13 cellular contexts compared by ENCODE assay signal in genomic region chr9:69582018-69582417, GRCh38.
"Had no signal": no experiment of that assay in that cellular context is flagged by ENCODE, and none has a peak within 500 bp of the region (broad histone marks: within the 10 kb centered on the region; RNA-seq: fewer than 3 reads in every experiment).

No MANE protein-coding gene starts in this region.

- ATAC-seq: activated CD8-positive, alpha-beta T cell treated with anti-CD3 and anti-CD28 coated beads, Interleukin-2, amount 10 ng/mL, durations not matched to agents 7 days and 5 days; stimulated activated naive CD8-positive, alpha-beta T cell treated with anti-CD3 and anti-CD28 coated beads, Interleukin-15, Interleukin-2, amounts not matched to agents 100 U/mL and 50 U/mL, for 24 hours had no signal

- H3K27me3 ChIP-seq: esophagus squamous epithelium had no signal

- H3K27ac ChIP-seq: esophagus squamous epithelium, prostate gland had no signal

- DNase-seq: activated CD4-positive, alpha-beta T cell treated with anti-CD3 and anti-CD28 coated beads, Interleukin-2, amount 10 ng/mL, durations not matched to agents 24 days and 14 days; activated CD4-positive, CD25-positive, alpha-beta regulatory T cell; activated CD8-positive, alpha-beta memory T cell treated with anti-CD3 and anti-CD28 coated beads, Interleukin-2, amount 50 U/mL, for 4 hours; activated CD8-positive, alpha-beta T cell treated with anti-CD3 and anti-CD28 coated beads, Interleukin-2, amount 10 ng/mL, durations not matched to agents 7 days and 5 days; activated gamma-delta T cell; activated T-cell treated with anti-CD3 and anti-CD28 coated beads, Interleukin-2, amount 50 U/mL, for 48 hours; amniotic stem cell; esophagus squamous epithelium; stimulated activated CD4-positive, alpha-beta T cell treated with anti-CD3 and anti-CD28 coated beads, Interleukin-4, amount 100 ng/mL, for 4 hours; stimulated activated CD8-positive, alpha-beta memory T cell treated with anti-CD3 and anti-CD28 coated beads, Interleukin-4, amount 100 ng/mL, for 48 hours; stimulated activated naive CD8-positive, alpha-beta T cell treated with anti-CD3 and anti-CD28 coated beads, Interleukin-15, Interleukin-2, amounts not matched to agents 100 U/mL and 50 U/mL, for 24 hours; trophoblast cell had no signal

- H3K4me3 ChIP-seq: esophagus squamous epithelium, prostate gland had no signal

- H3K9me3 ChIP-seq: esophagus squamous epithelium, prostate gland had no signal

- H3K36me3 ChIP-seq: esophagus squamous epithelium, prostate gland had no signal

- H3K4me1 ChIP-seq: prostate gland had no signal
